ENCODE assay signal across 1 cellular context in the genomic region with DNA sequence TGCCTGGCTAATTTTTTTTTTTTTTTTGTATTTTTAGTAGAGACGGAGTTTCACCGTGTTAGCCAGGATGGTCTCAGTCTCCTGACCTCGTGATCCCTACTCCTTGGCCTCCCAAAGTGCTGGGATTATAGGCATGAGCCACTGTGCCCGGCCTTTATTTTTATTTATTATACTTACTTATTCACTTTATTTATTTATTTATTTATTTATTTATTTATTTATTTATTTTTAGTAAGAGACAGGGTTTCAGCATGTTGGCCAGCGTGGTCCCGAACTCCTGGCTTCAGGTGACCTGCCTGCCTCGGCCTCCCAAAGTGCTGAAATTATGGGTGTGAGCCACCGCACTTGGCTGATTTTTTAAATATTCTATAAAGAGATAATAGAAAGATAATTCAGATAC.
TF ChIP-seq lines count a peak whose summit lies in the region.

No MANE protein-coding gene starts in this region.

TF ChIP-seq in HEK293, 187 proteins besides CTCF, POLR2A, EP300 and RAD21 (continued from another document):
- TF ChIP-seq, protein P1, sequence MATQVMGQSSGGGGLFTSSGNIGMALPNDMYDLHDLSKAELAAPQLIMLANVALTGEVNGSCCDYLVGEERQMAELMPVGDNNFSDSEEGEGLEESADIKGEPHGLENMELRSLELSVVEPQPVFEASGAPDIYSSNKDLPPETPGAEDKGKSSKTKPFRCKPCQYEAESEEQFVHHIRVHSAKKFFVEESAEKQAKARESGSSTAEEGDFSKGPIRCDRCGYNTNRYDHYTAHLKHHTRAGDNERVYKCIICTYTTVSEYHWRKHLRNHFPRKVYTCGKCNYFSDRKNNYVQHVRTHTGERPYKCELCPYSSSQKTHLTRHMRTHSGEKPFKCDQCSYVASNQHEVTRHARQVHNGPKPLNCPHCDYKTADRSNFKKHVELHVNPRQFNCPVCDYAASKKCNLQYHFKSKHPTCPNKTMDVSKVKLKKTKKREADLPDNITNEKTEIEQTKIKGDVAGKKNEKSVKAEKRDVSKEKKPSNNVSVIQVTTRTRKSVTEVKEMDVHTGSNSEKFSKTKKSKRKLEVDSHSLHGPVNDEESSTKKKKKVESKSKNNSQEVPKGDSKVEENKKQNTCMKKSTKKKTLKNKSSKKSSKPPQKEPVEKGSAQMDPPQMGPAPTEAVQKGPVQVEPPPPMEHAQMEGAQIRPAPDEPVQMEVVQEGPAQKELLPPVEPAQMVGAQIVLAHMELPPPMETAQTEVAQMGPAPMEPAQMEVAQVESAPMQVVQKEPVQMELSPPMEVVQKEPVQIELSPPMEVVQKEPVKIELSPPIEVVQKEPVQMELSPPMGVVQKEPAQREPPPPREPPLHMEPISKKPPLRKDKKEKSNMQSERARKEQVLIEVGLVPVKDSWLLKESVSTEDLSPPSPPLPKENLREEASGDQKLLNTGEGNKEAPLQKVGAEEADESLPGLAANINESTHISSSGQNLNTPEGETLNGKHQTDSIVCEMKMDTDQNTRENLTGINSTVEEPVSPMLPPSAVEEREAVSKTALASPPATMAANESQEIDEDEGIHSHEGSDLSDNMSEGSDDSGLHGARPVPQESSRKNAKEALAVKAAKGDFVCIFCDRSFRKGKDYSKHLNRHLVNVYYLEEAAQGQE (tag by site-specific recombination; IDR thresholded peaks at IDR 0.05), result peak; percentile 55; the same call in 1 of the 2 replicates
- TF ChIP-seq ZNF433 (tag by site-specific recombination; IDR thresholded peaks at IDR 0.05; ENCODE audit: low read depth) (peak; percentile 58; the same call in 1 of the 2 replicates), ZNF140 (tag by site-specific recombination; IDR thresholded peaks at IDR 0.05) (peak; percentile 65; the same call in 1 of the 2 replicates), ZNF394 (tag by site-specific recombination; IDR thresholded peaks at IDR 0.05; ENCODE audit: borderline replicate concordance) (peak; percentile 82; the same call in 1 of the 2 replicates), ZNF555 (tag by site-specific recombination; conservative IDR thresholded peaks at IDR 0.05) (peak; percentile 65), ZNF426 (tag by site-specific recombination; IDR thresholded peaks at IDR 0.05) (peak; percentile 66), ZNF623 (tag by site-specific recombination; IDR thresholded peaks at IDR 0.05) (peak; percentile 55; the same call in 1 of the 2 replicates), ZNF664 (tag by site-specific recombination; IDR thresholded peaks at IDR 0.05) (peak; percentile 43; the same call in 1 of the 2 replicates), ZNF202 (tag by site-specific recombination; IDR thresholded peaks at IDR 0.05; ENCODE audit: borderline replicate concordance) (peak; percentile 14; the same call in 1 of the 2 replicates)
- TF ChIP-seq, protein P2, sequence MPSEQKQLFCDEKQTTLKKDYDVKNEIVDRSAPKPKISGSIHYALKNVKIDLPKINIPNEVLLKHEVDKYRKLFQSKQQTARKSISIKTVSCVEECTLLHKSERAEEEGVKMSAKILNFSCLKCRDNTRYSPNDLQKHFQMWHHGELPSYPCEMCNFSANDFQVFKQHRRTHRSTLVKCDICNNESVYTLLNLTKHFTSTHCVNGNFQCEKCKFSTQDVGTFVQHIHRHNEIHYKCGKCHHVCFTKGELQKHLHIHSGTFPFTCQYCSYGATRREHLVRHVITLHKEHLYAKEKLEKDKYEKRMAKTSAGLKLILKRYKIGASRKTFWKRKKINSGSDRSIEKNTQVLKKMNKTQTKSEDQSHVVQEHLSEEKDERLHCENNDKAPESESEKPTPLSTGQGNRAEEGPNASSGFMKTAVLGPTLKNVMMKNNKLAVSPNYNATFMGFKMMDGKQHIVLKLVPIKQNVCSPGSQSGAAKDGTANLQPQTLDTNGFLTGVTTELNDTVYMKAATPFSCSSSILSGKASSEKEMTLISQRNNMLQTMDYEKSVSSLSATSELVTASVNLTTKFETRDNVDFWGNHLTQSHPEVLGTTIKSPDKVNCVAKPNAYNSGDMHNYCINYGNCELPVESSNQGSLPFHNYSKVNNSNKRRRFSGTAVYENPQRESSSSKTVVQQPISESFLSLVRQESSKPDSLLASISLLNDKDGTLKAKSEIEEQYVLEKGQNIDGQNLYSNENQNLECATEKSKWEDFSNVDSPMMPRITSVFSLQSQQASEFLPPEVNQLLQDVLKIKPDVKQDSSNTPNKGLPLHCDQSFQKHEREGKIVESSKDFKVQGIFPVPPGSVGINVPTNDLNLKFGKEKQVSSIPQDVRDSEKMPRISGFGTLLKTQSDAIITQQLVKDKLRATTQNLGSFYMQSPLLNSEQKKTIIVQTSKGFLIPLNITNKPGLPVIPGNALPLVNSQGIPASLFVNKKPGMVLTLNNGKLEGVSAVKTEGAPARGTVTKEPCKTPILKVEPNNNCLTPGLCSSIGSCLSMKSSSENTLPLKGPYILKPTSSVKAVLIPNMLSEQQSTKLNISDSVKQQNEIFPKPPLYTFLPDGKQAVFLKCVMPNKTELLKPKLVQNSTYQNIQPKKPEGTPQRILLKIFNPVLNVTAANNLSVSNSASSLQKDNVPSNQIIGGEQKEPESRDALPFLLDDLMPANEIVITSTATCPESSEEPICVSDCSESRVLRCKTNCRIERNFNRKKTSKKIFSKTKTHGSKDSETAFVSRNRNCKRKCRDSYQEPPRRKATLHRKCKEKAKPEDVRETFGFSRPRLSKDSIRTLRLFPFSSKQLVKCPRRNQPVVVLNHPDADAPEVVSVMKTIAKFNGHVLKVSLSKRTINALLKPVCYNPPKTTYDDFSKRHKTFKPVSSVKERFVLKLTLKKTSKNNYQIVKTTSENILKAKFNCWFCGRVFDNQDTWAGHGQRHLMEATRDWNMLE (tag by site-specific recombination; conservative IDR thresholded peaks at IDR 0.05; ENCODE audit: low read depth), result peak; percentile 78
